12 cellular contexts compared by ENCODE assay signal in the genomic region with DNA sequence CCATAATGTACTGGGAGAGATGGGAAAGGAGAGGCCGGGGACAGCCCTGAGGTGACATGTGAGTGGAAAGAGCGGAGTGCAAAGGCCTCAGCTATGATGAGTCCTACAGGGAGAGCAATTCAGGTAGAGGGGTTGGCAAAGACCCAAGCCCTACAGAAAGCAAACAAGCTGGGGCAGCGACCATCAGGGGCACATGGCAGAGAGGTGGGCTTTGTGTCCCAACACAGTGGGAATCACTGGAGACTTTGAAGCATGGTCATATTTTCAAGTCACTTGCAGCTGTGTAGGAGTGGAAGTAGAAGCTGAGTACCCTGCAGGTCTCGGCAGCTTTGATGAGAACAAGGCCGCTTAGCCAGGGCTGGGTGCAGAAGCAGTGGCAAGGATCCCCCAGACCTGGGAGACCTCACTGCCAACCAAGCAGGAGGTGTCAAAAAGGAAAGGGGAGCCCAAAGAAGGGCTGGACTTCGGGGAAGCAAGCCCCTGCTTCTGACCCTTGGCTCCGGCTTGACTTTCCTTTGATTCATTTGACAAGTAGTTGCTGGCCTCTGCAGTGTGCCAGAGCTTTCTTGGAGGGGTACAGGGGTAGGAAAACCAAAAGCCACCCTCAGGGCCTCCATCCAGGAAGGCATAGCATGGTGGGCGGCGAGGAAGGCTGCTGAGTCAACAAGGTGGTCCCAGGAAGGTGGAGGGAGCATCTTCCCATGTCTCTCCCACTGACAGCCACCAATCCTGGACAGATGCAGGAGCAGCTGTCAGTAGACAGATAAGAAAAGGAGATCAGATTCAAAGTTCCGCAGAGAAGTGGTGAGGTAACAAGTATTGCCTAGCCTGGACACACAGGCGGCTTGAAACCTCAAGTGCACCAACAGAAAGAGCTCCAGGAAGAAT. TPM values are rescaled to one million over a fixed set of nuclear protein-coding genes. Genes with fewer than 3 reads are reported as not detected.
DNase-seq lines count a peak whose midpoint lies in the region; ATAC-seq, FAIRE-seq and TF ChIP-seq lines count a peak whose summit lies in the region.
"Had no signal": no experiment of that assay in that cellular context is flagged by ENCODE, and none has a peak within 500 bp of the region (broad histone marks: within the 10 kb centered on the region; RNA-seq: fewer than 3 reads in every experiment).

No MANE protein-coding gene starts in this region.

- no peak overlapping the region for H3K4me3 Mint-ChIP-seq in progenitor cell of endocrine pancreas (ENCODE audit: low read depth)

- H3K27me3 Mint-ChIP-seq in progenitor cell of endocrine pancreas: peaks cover 10% of the 10 kb centered on the region

- peaks cover 1% of the 10 kb centered on the region for H3K36me3 Mint-ChIP-seq in progenitor cell of endocrine pancreas (ENCODE audit: insufficient read depth)

- H3K27ac ChIP-seq in K562 (ENCODE audit: extremely low read depth, low read depth, low read length): no peak overlapping the region
- H3K27ac ChIP-seq: GM23248 had no signal

- H3K9me1 ChIP-seq in K562 (ENCODE audit: control insufficient read depth, insufficient read depth, low read length): peaks cover 4% of the 10 kb centered on the region

- H3K27ac Mint-ChIP-seq in progenitor cell of endocrine pancreas: peak overlapping the region; percentile 67

- H3K9me3 ChIP-seq in K562 (replicated peaks; ENCODE audit: control insufficient read depth, insufficient read depth, low read depth, low read length): no peaks in the 10 kb centered on the region

- no peaks in the 10 kb centered on the region for H3K9me3 Mint-ChIP-seq in progenitor cell of endocrine pancreas (ENCODE audit: low read depth)

- H3K4me3 ChIP-seq in H7 (ENCODE audit: insufficient read depth, low read depth, low read length) (no peak overlapping the region), K562 (no peak overlapping the region)
- H3K4me3 ChIP-seq: GM23248 had no signal

- H3K4me2 ChIP-seq in K562 (ENCODE audit: insufficient read depth, low read length): no peak overlapping the region

- no peak overlapping the region for H2AFZ ChIP-seq in K562 (ENCODE audit: low read depth, low read length)
- H2AFZ ChIP-seq: GM23248 had no signal

- no peak for TF ChIP-seq RAD21 in K562 (CRISPR knock-in tag; conservative IDR thresholded peaks at IDR 0.05 in 1 of 2, IDR thresholded peaks at IDR 0.05 in 1 of 2)

- intact Hi-C loops in K562 (cut with micrococcal nuclease): loop anchor here (5.0 kb wide), 1 partner anchor 45 kb away; no protein-coding TSS in a partner anchor

- DNase-seq in NCI-H2171 treated with DMSO at 0.1 percent for 48 hours (lab: John Stamatoyannopoulos, UW) (peak; percentile 14), NCI-H2171 (lab: John Stamatoyannopoulos, UW) (no peak), H7 (peak; percentile 21), K562 (ENCODE audit: extremely low read depth in 1 of 4, low spot score in 3 of 4) (peak in 1 of 4 experiments; percentile 51), progenitor cell of endocrine pancreas (ENCODE audit: low spot score, unreplicated experiment) (no peak), retina (no peak), EL (no peak), SHP77 treated with DMSO at 0.1 percent for 48 hours (lab: John Stamatoyannopoulos, UW) (no peak)
- DNase-seq: trophoblast cell had no signal

- ATAC-seq in K562: peak; percentile 26

- POLR2A ChIA-PET in K562 (lab: Yijun Ruan, JAX): interaction anchor here (0.6 to 2.5 kb wide), 11 partner anchors 8 to 276 kb away, joined by 3 to 6 read pairs (median 3); a partner anchor contains a TSS

- no TSS peak for BruUV-seq in K562 (replicated peaks; lab: Mats Ljungman, UMichigan)

- in situ Hi-C loops in K562 (cut with MboI): no loop called here

- peak; percentile 70 for FAIRE-seq in K562 (lab: Jason Lieb, UNC)

- 13% methylated on average over 11 of the region's 11 CpGs for WGBS in K562 (ENCODE audit: insufficient coverage, low coverage, missing lambda C conversion rate)

- peak overlapping the region in 1 of 2 experiments; percentile 78; a peak in 1 of 4 replicates for H3K9ac ChIP-seq in K562 (ENCODE audit: insufficient read depth in 1 of 2, low read depth in 2 of 2, low read length in 2 of 2)
- H3K9ac ChIP-seq: GM23248 had no signal

- H3K36me3 ChIP-seq in H7 (replicated peaks; ENCODE audit: control insufficient read depth, insufficient read depth, low read length): no peaks in the 10 kb centered on the region
- H3K36me3 ChIP-seq in K562 (ENCODE audit: control insufficient read depth, insufficient read depth, low read length): no peaks in the 10 kb centered on the region

- TF ChIP-seq EP300 in K562 (IDR thresholded peaks at IDR 0.05; ENCODE audit: low read length): no peak

- H3K79me2 ChIP-seq in K562 (ENCODE audit: control insufficient read depth, insufficient read depth, low read length): no peaks in the 10 kb centered on the region

- H3K27me3 ChIP-seq in H7 (ENCODE audit: control insufficient read depth, insufficient read depth, low read length) (peaks cover 7% of the 10 kb centered on the region), K562 (ENCODE audit: control insufficient read depth in 2 of 2, insufficient read depth in 2 of 2, low read length in 2 of 2) (peaks cover 0 to 14% of the 10 kb centered on the region in 2 experiments; a peak in 2 of 5 replicates)

- peaks cover 10% of the 10 kb centered on the region; the same call in 1 of the 2 replicates for H4K20me1 ChIP-seq in K562 (replicated peaks; ENCODE audit: control insufficient read depth, insufficient read depth, low read length)

- TF ChIP-seq CTCF in K562 (IDR thresholded peaks at IDR 0.05 in 2 of 3, conservative IDR thresholded peaks at IDR 0.05 in 1 of 3; ENCODE audit: insufficient read depth in 2 of 3, low read depth in 1 of 3, low read length in 3 of 3) (no peak), progenitor cell of endocrine pancreas (IDR thresholded peaks at IDR 0.05; ENCODE audit: unreplicated experiment) (no peak)

- CTCF ChIA-PET in K562 (lab: Yijun Ruan, JAX; ENCODE audit: low intra/inter-chr PET ratio): no interaction called here

- H3K4me1 ChIP-seq in K562 (replicated peaks in 1 of 2; ENCODE audit: control insufficient read depth in 2 of 2, insufficient read depth in 2 of 2, low read length in 2 of 2): peaks cover 6 to 36% of the 10 kb centered on the region in 2 experiments; a peak in 3 of 5 replicates

- peaks cover 8% of the 10 kb centered on the region for H3K4me1 Mint-ChIP-seq in progenitor cell of endocrine pancreas (ENCODE audit: low read depth)

- peak; percentile 39 for TF ChIP-seq POLR2A in K562 (conservative IDR thresholded peaks at IDR 0.05)

RNA-seq across cellular contexts. Expression of a gene that starts 1.9 kb away (rescaled TPM):
- total RNA-seq in H7 (2014; rRNA removed; shearing (Covaris generic)): 2.7 and 4.5 TPM in 2 replicates
- not detected in 2 replicates for total RNA-seq in K562 (2011; cell fraction: chromatin; rRNA removed; ENCODE audit: low replicate concordance)
- total RNA-seq in K562 (2011; cell fraction: nucleolus; rRNA removed): 0.50 and 0.53 TPM in 2 replicates
- total RNA-seq in K562 (2011; cell fraction: nucleoplasm; rRNA removed): not detected in 2 replicates
- total RNA-seq in K562 (2014; rRNA removed): not detected in 2 replicates
- total RNA-seq in K562 (2014; rRNA removed; fragmentation: Illumina TruSeq; extraction: Trizol): not detected in 2 replicates
- not detected in 2 replicates for total RNA-seq in K562 (2015; rRNA removed; fragmentation: Illumina TruSeq; extraction: Trizol)
- not detected in 2 replicates for total RNA-seq in K562 (2021)
- not detected in 2 replicates for polyA plus RNA-seq in K562 (2011; rRNA removed)
- 0.12 TPM in 1 of 2 replicates, not detected in the other for polyA plus RNA-seq in K562 (2011; cell fraction: cytosol; rRNA removed)
- polyA plus RNA-seq in K562 (2011; cell fraction: nucleus; rRNA removed): 0.14 TPM in 1 of 2 replicates, not detected in the other
- polyA plus RNA-seq in K562 (2012): not detected in 2 replicates
- polyA plus RNA-seq in K562 (2014; fragmentation: Illumina TruSeq; extraction: Trizol): not detected in 2 replicates
- polyA plus RNA-seq in K562 (2014; fragmentation: Nextera tagmentation; extraction: Ambion mirVana): not detected
- polyA plus RNA-seq in K562 (2014; rRNA removed): not detected in 2 replicates
- not detected in 2 replicates for polyA minus RNA-seq in K562 (2011; rRNA and poly(A)+ RNA removed)
- not detected in 2 replicates for polyA minus RNA-seq in K562 (2011; cell fraction: cytosol; rRNA and poly(A)+ RNA removed)
- polyA minus RNA-seq in K562 (2011; cell fraction: nucleus; rRNA and poly(A)+ RNA removed): not detected in 2 replicates
- 1.8 and 2.5 TPM in 2 replicates for total RNA-seq in progenitor cell of endocrine pancreas
- total RNA-seq: activated CD8-positive, alpha-beta memory T cell treated with anti-CD3 and anti-CD28 coated beads for 36 hours; GM23248; SK-MEL-5 had no signal
- polyA plus RNA-seq: GM23248 had no signal

RNA-seq across cellular contexts. Expression of a gene that starts 15.0 kb away (rescaled TPM):
- total RNA-seq in H7 (2014; rRNA removed; shearing (Covaris generic)): 16.9 and 17.0 TPM in 2 replicates
- 15.0 and 46.8 TPM in 2 replicates for total RNA-seq in K562 (2011; cell fraction: chromatin; rRNA removed; ENCODE audit: low replicate concordance)
- total RNA-seq in K562 (2011; cell fraction: nucleolus; rRNA removed): 28.4 and 32.0 TPM in 2 replicates
- total RNA-seq in K562 (2011; cell fraction: nucleoplasm; rRNA removed): 22.1 and 23.5 TPM in 2 replicates
- 4.1 and 6.5 TPM in 2 replicates for total RNA-seq in K562 (2014; rRNA removed)
- 1.3 and 1.9 TPM in 2 replicates for total RNA-seq in K562 (2014; rRNA removed; fragmentation: Illumina TruSeq; extraction: Trizol)
- total RNA-seq in K562 (2015; rRNA removed; fragmentation: Illumina TruSeq; extraction: Trizol): 4.2 and 4.8 TPM in 2 replicates
- 8.6 and 9.9 TPM in 2 replicates for total RNA-seq in K562 (2021)
- 4.1 and 5.7 TPM in 2 replicates for polyA plus RNA-seq in K562 (2011; rRNA removed)
- polyA plus RNA-seq in K562 (2011; cell fraction: cytosol; rRNA removed): 4.9 and 8.0 TPM in 2 replicates
- 22.0 and 33.1 TPM in 2 replicates for polyA plus RNA-seq in K562 (2011; cell fraction: nucleus; rRNA removed)
- 4.7 and 10.9 TPM in 2 replicates for polyA plus RNA-seq in K562 (2012)
- 3.6 and 4.1 TPM in 2 replicates for polyA plus RNA-seq in K562 (2014; fragmentation: Illumina TruSeq; extraction: Trizol)
- under 1 TPM; 0.51 to 0.70 TPM for polyA plus RNA-seq in K562 (2014; fragmentation: Nextera tagmentation; extraction: Ambion mirVana)
- 5.2 and 5.9 TPM in 2 replicates for polyA plus RNA-seq in K562 (2014; rRNA removed)
- polyA minus RNA-seq in K562 (2011; rRNA and poly(A)+ RNA removed): 4.8 and 6.4 TPM in 2 replicates
- polyA minus RNA-seq in K562 (2011; cell fraction: cytosol; rRNA and poly(A)+ RNA removed): 5.9 and 23.5 TPM in 2 replicates
- polyA minus RNA-seq in K562 (2011; cell fraction: nucleus; rRNA and poly(A)+ RNA removed): 16.4 and 23.2 TPM in 2 replicates
- total RNA-seq in progenitor cell of endocrine pancreas: 33.3 and 33.8 TPM in 2 replicates

RNA-seq across cellular contexts. Expression of a gene that starts 22.8 kb away (rescaled TPM):
- 43.0 and 63.8 TPM in 2 replicates for total RNA-seq in H7 (2014; rRNA removed; shearing (Covaris generic))
- 42.0 and 115 TPM in 2 replicates for total RNA-seq in K562 (2011; cell fraction: chromatin; rRNA removed; ENCODE audit: low replicate concordance)
- 55.1 and 55.4 TPM in 2 replicates for total RNA-seq in K562 (2011; cell fraction: nucleolus; rRNA removed)
- 42.4 and 48.7 TPM in 2 replicates for total RNA-seq in K562 (2011; cell fraction: nucleoplasm; rRNA removed)
- total RNA-seq in K562 (2014; rRNA removed): 61.5 and 65.1 TPM in 2 replicates
- total RNA-seq in K562 (2014; rRNA removed; fragmentation: Illumina TruSeq; extraction: Trizol): 17.5 and 21.2 TPM in 2 replicates
- total RNA-seq in K562 (2015; rRNA removed; fragmentation: Illumina TruSeq; extraction: Trizol): 36.9 and 38.9 TPM in 2 replicates
- total RNA-seq in K562 (2021): 51.5 and 57.7 TPM in 2 replicates
- 32.4 and 35.0 TPM in 2 replicates for polyA plus RNA-seq in K562 (2011; rRNA removed)
- polyA plus RNA-seq in K562 (2011; cell fraction: cytosol; rRNA removed): 41.3 and 70.1 TPM in 2 replicates
- polyA plus RNA-seq in K562 (2011; cell fraction: nucleus; rRNA removed): 44.0 and 49.7 TPM in 2 replicates
- polyA plus RNA-seq in K562 (2012): 47.8 and 50.1 TPM in 2 replicates
- polyA plus RNA-seq in K562 (2014; fragmentation: Illumina TruSeq; extraction: Trizol): 52.1 and 58.2 TPM in 2 replicates
- 1 to 10 TPM; 1.9 to 3.7 TPM for polyA plus RNA-seq in K562 (2014; fragmentation: Nextera tagmentation; extraction: Ambion mirVana)
- 47.6 and 53.0 TPM in 2 replicates for polyA plus RNA-seq in K562 (2014; rRNA removed)
- polyA minus RNA-seq in K562 (2011; rRNA and poly(A)+ RNA removed): 19.1 and 33.6 TPM in 2 replicates
- polyA minus RNA-seq in K562 (2011; cell fraction: cytosol; rRNA and poly(A)+ RNA removed): 20.9 and 23.1 TPM in 2 replicates
- 20.3 and 26.3 TPM in 2 replicates for polyA minus RNA-seq in K562 (2011; cell fraction: nucleus; rRNA and poly(A)+ RNA removed)
- 68.0 and 68.3 TPM in 2 replicates for total RNA-seq in progenitor cell of endocrine pancreas

RNA-seq across cellular contexts. Expression of a gene that starts 36.8 kb away (rescaled TPM):
- total RNA-seq in H7 (2014; rRNA removed; shearing (Covaris generic)): 12.9 and 15.8 TPM in 2 replicates
- 1.3 and 8.8 TPM in 2 replicates for total RNA-seq in K562 (2011; cell fraction: chromatin; rRNA removed; ENCODE audit: low replicate concordance)
- 4.2 and 6.2 TPM in 2 replicates for total RNA-seq in K562 (2011; cell fraction: nucleolus; rRNA removed)
- total RNA-seq in K562 (2011; cell fraction: nucleoplasm; rRNA removed): 3.3 and 4.3 TPM in 2 replicates
- total RNA-seq in K562 (2014; rRNA removed) (0.53 TPM in 1 of 2 replicates, not detected in the other), K562 (2014; rRNA removed; fragmentation: Illumina TruSeq; extraction: Trizol) (0.15 TPM in 1 of 2 replicates, not detected in the other), K562 (2015; rRNA removed; fragmentation: Illumina TruSeq; extraction: Trizol) (0.36 TPM in 1 of 2 replicates, not detected in the other), K562 (2021) (0.78 and 0.87 TPM in 2 replicates), progenitor cell of endocrine pancreas (52.2 and 57.5 TPM in 2 replicates)
- polyA plus RNA-seq in K562 (2011; rRNA removed) (0.43 and 1.1 TPM in 2 replicates), K562 (2014; fragmentation: Illumina TruSeq; extraction: Trizol) (0.30 and 0.69 TPM in 2 replicates), K562 (2014; fragmentation: Nextera tagmentation; extraction: Ambion mirVana) (under 1 TPM in 1 of 2 experiments, not detected in 1; 0.04 TPM), K562 (2014; rRNA removed) (0.03 TPM in 1 of 2 replicates, not detected in the other)
- 0.48 and 0.60 TPM in 2 replicates for polyA plus RNA-seq in K562 (2011; cell fraction: cytosol; rRNA removed)
- 5.3 and 8.2 TPM in 2 replicates for polyA plus RNA-seq in K562 (2011; cell fraction: nucleus; rRNA removed)
- 0.57 and 1.3 TPM in 2 replicates for polyA plus RNA-seq in K562 (2012)
- polyA minus RNA-seq in K562 (2011; rRNA and poly(A)+ RNA removed): 0.39 and 0.46 TPM in 2 replicates
- polyA minus RNA-seq in K562 (2011; cell fraction: cytosol; rRNA and poly(A)+ RNA removed): 1.0 and 1.8 TPM in 2 replicates
- 0.67 and 1.1 TPM in 2 replicates for polyA minus RNA-seq in K562 (2011; cell fraction: nucleus; rRNA and poly(A)+ RNA removed)
- total RNA-seq: SK-MEL-5 had no signal

RNA-seq across cellular contexts. Expression of a gene that starts 56.0 kb away (rescaled TPM):
- 134 and 136 TPM in 2 replicates for total RNA-seq in H7 (2014; rRNA removed; shearing (Covaris generic))
- total RNA-seq in K562 (2011; cell fraction: chromatin; rRNA removed; ENCODE audit: low replicate concordance): 221 and 485 TPM in 2 replicates
- total RNA-seq in K562 (2011; cell fraction: nucleolus; rRNA removed): 288 and 305 TPM in 2 replicates
- 283 and 288 TPM in 2 replicates for total RNA-seq in K562 (2011; cell fraction: nucleoplasm; rRNA removed)
- total RNA-seq in K562 (2014; rRNA removed) (225 and 257 TPM in 2 replicates), K562 (2014; rRNA removed; fragmentation: Illumina TruSeq; extraction: Trizol) (84.6 and 112 TPM in 2 replicates), K562 (2015; rRNA removed; fragmentation: Illumina TruSeq; extraction: Trizol) (148 and 153 TPM in 2 replicates), K562 (2021) (259 and 267 TPM in 2 replicates), progenitor cell of endocrine pancreas (95.4 and 104 TPM in 2 replicates)
- polyA plus RNA-seq in K562 (2011; rRNA removed) (255 and 293 TPM in 2 replicates), K562 (2014; fragmentation: Illumina TruSeq; extraction: Trizol) (230 and 249 TPM in 2 replicates), K562 (2014; fragmentation: Nextera tagmentation; extraction: Ambion mirVana) (10 to 100 TPM; 29.7 to 82.9 TPM), K562 (2014; rRNA removed) (225 and 255 TPM in 2 replicates)
- 344 and 561 TPM in 2 replicates for polyA plus RNA-seq in K562 (2011; cell fraction: cytosol; rRNA removed)
- polyA plus RNA-seq in K562 (2011; cell fraction: nucleus; rRNA removed): 643 and 644 TPM in 2 replicates
- 248 and 301 TPM in 2 replicates for polyA plus RNA-seq in K562 (2012)
- polyA minus RNA-seq in K562 (2011; rRNA and poly(A)+ RNA removed): 64.0 and 99.2 TPM in 2 replicates
- polyA minus RNA-seq in K562 (2011; cell fraction: cytosol; rRNA and poly(A)+ RNA removed): 89.3 and 91.7 TPM in 2 replicates
- polyA minus RNA-seq in K562 (2011; cell fraction: nucleus; rRNA and poly(A)+ RNA removed): 95.6 and 131 TPM in 2 replicates

Comparison
In these comparisons a context has a peak if more than half of its experiments do, and no peak if none do; other contexts are left out.
1. DNase-seq: peak in NCI-H2171 treated with DMSO at 0.1 percent for 48 hours (single experiment) and H7 (single experiment); none in NCI-H2171 (single experiment), progenitor cell of endocrine pancreas (single experiment), retina (single experiment), EL (single experiment) and SHP77 treated with DMSO at 0.1 percent for 48 hours (single experiment).